ENCODE assay signal across 8 cellular contexts in the genomic region with DNA sequence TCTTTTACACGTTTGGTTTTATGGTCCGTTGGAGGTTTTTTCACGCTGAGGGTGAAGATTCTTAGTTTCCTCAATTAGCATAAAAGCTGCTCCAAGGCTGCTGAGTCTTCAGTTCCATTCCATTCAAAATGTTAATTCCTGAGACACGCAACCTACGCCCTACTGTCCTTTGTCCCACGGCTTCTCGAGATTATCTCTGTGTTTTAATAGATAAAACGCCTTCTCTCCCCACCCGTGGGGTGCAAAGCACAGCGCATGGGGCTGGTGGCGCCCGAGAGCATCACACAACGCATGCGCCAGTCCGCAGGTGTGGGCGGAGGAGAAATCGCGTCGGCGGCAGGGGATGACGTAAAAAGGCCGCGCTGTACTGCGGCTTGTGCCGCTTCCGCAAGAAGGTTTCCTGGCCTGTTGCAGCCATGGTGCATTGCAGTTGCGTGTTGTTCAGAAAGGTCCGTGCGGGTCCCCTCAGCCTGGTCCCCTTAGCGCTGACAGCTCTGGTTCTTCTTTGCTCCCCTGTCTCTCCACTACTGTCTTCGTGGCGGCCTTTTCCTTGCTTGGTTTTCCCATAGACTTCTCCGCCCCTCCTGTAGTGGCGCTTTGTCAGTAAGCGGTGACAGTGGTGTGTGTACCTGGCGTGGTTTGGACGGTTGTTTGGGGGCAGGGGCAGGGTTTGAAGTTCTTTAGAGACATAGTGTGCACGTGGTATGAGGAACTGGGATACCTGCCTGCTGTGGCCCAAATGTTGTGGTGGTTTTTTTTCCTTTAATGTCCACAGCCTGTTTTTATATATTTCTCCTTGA.
DNase-seq lines count a peak whose midpoint lies in the region; ATAC-seq lines count a peak whose summit lies in the region.

A gene with protein sequence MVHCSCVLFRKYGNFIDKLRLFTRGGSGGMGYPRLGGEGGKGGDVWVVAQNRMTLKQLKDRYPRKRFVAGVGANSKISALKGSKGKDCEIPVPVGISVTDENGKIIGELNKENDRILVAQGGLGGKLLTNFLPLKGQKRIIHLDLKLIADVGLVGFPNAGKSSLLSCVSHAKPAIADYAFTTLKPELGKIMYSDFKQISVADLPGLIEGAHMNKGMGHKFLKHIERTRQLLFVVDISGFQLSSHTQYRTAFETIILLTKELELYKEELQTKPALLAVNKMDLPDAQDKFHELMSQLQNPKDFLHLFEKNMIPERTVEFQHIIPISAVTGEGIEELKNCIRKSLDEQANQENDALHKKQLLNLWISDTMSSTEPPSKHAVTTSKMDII (plus strand): TSS at position 391 of the 800 bp plus-strand sequence. CDS start 26 bp downstream, at position 417.

- no peaks in the 10 kb centered on the region for H3K9me3 ChIP-seq in effector memory CD4-positive, alpha-beta T cell (ENCODE audit: control insufficient read depth, low read length)

- H3K4me3 ChIP-seq in effector memory CD4-positive, alpha-beta T cell (ENCODE audit: insufficient read depth, low read depth, low read length, poor library complexity, severe bottlenecking), result peak within 1 kb of the TSS; percentile 72

- no peaks in the 10 kb centered on the region for H3K36me3 ChIP-seq in effector memory CD4-positive, alpha-beta T cell (ENCODE audit: control insufficient read depth, insufficient read depth, low read length)

- peaks cover 15% of the 10 kb centered on the region for H3K4me1 ChIP-seq in effector memory CD4-positive, alpha-beta T cell (ENCODE audit: control insufficient read depth, insufficient read depth, low read length, poor library complexity, severe bottlenecking)

- peak within 1 kb of the TSS; percentile 82 for H3K27ac ChIP-seq in effector memory CD4-positive, alpha-beta T cell (ENCODE audit: insufficient read depth, low read length, poor library complexity, severe bottlenecking)

- peak; percentile 96 for DNase-seq in COLO829 (ENCODE audit: low spot score)
- peak; percentile 58 for DNase-seq in HS-5 (ENCODE audit: low read depth)
- DNase-seq in NK-92 (lab: John Stamatoyannopoulos, UW; ENCODE audit: unreplicated experiment), result peak; percentile 63
- peak; percentile 98 for DNase-seq in activated CD8-positive, alpha-beta memory T cell treated with anti-CD3 and anti-CD28 coated beads for 24 hours
- DNase-seq in effector memory CD4-positive, alpha-beta T cell, result peak; percentile 88 to 90 (median 89)
- DNase-seq in medulla oblongata (ENCODE audit: extremely low spot score), result peak; percentile 96
- peak; percentile 95 for DNase-seq in stimulated activated CD8-positive, alpha-beta memory T cell treated with anti-CD3 and anti-CD28 coated beads, Interleukin-12 subunit alpha, Interleukin-12 subunit beta, amount 100 ng/mL, for 1 hour (ENCODE audit: low read depth)

- ATAC-seq in GM19468 (IDR thresholded peaks at IDR 0.05; ENCODE audit: extremely low read depth, unreplicated experiment), result peak; percentile 97

- no peaks in the 10 kb centered on the region for H3K27me3 ChIP-seq in effector memory CD4-positive, alpha-beta T cell (replicated peaks; ENCODE audit: control insufficient read depth, insufficient read depth, low read length, poor library complexity, severe bottlenecking)

Comparison
In these comparisons a context has a peak if more than half of its experiments do, and no peak if none do; other contexts are left out.
1. Peak in every context shown above with its lines: DNase-seq, ATAC-seq, H3K4me3 ChIP-seq and H3K27ac ChIP-seq.